In the genomic region with DNA sequence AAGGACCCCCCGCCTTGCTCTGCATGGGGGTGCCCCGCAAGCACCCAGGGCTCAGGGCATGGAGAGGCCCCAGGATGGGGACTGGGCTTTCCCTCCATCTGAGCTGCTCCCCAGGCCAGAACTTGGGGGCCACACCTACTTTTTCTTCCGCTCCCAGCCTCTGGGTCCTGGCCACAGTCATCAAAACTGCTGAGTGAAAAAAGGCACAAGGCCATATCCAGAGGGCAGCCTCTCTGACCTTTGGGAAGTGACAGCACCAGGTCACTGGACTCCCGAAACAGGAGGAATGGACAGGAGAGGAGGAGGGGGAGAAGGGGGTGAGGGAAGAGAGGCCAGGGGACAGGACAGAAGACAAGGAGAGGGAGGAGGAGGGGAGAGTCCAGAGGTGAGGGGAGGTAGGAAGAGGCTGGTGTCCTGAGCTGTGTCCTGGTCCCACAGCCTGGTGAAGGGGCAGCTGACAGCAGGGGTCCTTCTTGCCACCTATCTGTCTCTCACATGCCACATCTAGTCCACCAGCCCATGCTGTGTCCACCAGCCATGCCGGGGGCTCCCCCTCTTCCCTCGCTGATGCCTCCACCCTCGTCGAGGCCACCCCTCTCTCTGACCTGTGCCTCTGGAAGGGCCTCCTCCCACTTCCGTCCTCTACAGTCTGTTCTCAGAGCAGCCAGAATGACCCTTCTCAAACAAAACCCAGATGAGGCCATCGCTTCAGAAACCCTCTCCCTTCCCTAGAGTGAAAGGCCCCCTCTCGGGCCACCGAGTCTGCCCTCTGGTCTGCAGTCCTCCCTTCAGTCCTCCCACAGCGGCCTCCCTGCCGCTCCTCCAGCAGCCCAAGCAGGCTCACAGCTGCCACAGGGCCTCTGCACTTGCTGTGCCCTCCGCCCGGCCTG, we compare ENCODE assay signal across 1 cellular context.
TF ChIP-seq lines count a peak whose summit lies in the region.

No MANE protein-coding gene starts in this region.

TF ChIP-seq in HepG2, 621 proteins besides CTCF, POLR2A, EP300 and RAD21 (continued from another document and continues in another):
- TF ChIP-seq TBL1XR1 (IDR thresholded peaks at IDR 0.05; ENCODE audit: borderline replicate concordance, low read length, partially characterized antibody) = no peak
- TF ChIP-seq ZNF510 (CRISPR knock-in tag; IDR thresholded peaks at IDR 0.05; ENCODE audit: low read depth) = peak; percentile 91; the same call in 1 of the 2 replicates
- TF ChIP-seq KMT2B (CRISPR knock-in tag; IDR thresholded peaks at IDR 0.05) = no peak
- TF ChIP-seq, protein P1, sequence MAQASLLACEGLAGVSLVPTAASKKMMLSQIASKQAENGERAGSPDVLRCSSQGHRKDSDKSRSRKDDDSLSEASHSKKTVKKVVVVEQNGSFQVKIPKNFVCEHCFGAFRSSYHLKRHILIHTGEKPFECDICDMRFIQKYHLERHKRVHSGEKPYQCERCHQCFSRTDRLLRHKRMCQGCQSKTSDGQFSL (CRISPR knock-in tag; IDR thresholded peaks at IDR 0.05) = no peak
- TF ChIP-seq, protein P2, sequence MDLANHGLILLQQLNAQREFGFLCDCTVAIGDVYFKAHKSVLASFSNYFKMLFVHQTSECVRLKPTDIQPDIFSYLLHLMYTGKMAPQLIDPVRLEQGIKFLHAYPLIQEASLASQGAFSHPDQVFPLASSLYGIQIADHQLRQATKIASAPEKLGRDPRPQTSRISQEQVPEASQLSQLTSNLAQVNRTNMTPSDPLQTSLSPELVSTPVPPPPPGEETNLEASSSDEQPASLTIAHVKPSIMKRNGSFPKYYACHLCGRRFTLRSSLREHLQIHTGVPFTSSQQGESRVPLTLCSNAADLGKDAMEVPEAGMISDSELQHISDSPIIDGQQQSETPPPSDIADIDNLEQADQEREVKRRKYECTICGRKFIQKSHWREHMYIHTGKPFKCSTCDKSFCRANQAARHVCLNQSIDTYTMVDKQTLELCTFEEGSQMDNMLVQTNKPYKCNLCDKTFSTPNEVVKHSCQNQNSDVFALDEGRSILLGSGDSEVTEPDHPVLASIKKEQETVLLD (CRISPR knock-in tag; IDR thresholded peaks at IDR 0.05; ENCODE audit: low read depth) = no peak
- TF ChIP-seq NR1H2 (CRISPR knock-in tag; IDR thresholded peaks at IDR 0.05; ENCODE audit: borderline replicate concordance, low read depth) = no peak
- TF ChIP-seq, protein P3, sequence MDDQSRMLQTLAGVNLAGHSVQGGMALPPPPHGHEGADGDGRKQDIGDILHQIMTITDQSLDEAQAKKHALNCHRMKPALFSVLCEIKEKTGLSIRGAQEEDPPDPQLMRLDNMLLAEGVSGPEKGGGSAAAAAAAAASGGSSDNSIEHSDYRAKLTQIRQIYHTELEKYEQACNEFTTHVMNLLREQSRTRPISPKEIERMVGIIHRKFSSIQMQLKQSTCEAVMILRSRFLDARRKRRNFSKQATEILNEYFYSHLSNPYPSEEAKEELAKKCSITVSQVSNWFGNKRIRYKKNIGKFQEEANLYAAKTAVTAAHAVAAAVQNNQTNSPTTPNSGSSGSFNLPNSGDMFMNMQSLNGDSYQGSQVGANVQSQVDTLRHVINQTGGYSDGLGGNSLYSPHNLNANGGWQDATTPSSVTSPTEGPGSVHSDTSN (CRISPR knock-in tag; IDR thresholded peaks at IDR 0.05; ENCODE audit: borderline replicate concordance) = no peak
- no peak for TF ChIP-seq REXO4 (CRISPR knock-in tag; IDR thresholded peaks at IDR 0.05; ENCODE audit: borderline replicate concordance)
- TF ChIP-seq ZFP90 (CRISPR knock-in tag; IDR thresholded peaks at IDR 0.05; ENCODE audit: borderline replicate concordance) = no peak
- no peak for TF ChIP-seq NFE2L2 (IDR thresholded peaks at IDR 0.05; ENCODE audit: low read length)
- peak; percentile 58; the same call in 1 of the 2 replicates for TF ChIP-seq RFXAP (CRISPR knock-in tag; IDR thresholded peaks at IDR 0.05; ENCODE audit: borderline replicate concordance)
- no peak for TF ChIP-seq HNRNPLL (IDR thresholded peaks at IDR 0.05; ENCODE audit: low read depth, low read length, poor library complexity, severe bottlenecking)
- TF ChIP-seq, protein P4, sequence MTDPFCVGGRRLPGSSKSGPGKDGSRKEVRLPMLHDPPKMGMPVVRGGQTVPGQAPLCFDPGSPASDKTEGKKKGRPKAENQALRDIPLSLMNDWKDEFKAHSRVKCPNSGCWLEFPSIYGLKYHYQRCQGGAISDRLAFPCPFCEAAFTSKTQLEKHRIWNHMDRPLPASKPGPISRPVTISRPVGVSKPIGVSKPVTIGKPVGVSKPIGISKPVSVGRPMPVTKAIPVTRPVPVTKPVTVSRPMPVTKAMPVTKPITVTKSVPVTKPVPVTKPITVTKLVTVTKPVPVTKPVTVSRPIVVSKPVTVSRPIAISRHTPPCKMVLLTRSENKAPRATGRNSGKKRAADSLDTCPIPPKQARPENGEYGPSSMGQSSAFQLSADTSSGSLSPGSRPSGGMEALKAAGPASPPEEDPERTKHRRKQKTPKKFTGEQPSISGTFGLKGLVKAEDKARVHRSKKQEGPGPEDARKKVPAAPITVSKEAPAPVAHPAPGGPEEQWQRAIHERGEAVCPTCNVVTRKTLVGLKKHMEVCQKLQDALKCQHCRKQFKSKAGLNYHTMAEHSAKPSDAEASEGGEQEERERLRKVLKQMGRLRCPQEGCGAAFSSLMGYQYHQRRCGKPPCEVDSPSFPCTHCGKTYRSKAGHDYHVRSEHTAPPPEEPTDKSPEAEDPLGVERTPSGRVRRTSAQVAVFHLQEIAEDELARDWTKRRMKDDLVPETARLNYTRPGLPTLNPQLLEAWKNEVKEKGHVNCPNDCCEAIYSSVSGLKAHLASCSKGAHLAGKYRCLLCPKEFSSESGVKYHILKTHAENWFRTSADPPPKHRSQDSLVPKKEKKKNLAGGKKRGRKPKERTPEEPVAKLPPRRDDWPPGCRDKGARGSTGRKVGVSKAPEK (CRISPR knock-in tag; IDR thresholded peaks at IDR 0.05; ENCODE audit: borderline replicate concordance) = peak; percentile 50; the same call in 1 of the 2 replicates
- TF ChIP-seq MEIS1 (CRISPR knock-in tag; IDR thresholded peaks at IDR 0.05; ENCODE audit: borderline replicate concordance) = peak; percentile 93
- TF ChIP-seq, protein P5, sequence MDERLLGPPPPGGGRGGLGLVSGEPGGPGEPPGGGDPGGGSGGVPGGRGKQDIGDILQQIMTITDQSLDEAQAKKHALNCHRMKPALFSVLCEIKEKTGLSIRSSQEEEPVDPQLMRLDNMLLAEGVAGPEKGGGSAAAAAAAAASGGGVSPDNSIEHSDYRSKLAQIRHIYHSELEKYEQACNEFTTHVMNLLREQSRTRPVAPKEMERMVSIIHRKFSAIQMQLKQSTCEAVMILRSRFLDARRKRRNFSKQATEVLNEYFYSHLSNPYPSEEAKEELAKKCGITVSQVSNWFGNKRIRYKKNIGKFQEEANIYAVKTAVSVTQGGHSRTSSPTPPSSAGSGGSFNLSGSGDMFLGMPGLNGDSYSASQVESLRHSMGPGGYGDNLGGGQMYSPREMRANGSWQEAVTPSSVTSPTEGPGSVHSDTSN (CRISPR knock-in tag; IDR thresholded peaks at IDR 0.05) = no peak
- TF ChIP-seq KDM5A (IDR thresholded peaks at IDR 0.05; ENCODE audit: borderline replicate concordance, low read length) = no peak
- TF ChIP-seq ZNF441 (CRISPR knock-in tag; IDR thresholded peaks at IDR 0.05; ENCODE audit: borderline replicate concordance) = no peak
- no peak for TF ChIP-seq BHLHE40 (IDR thresholded peaks at IDR 0.05; ENCODE audit: low read length)
- no peak for TF ChIP-seq TP53 (CRISPR knock-in tag; conservative IDR thresholded peaks at IDR 0.05)
- TF ChIP-seq EHMT2 (IDR thresholded peaks at IDR 0.05; ENCODE audit: borderline replicate concordance, low read depth, low read length) = no peak
- no peak for TF ChIP-seq ZNF883 (CRISPR knock-in tag; IDR thresholded peaks at IDR 0.05; ENCODE audit: not compliant biosample characterization)
- TF ChIP-seq CEBPB (IDR thresholded peaks at IDR 0.05; ENCODE audit: borderline replicate concordance, low read depth, low read length) = no peak
- TF ChIP-seq FOXO1 (CRISPR knock-in tag; IDR thresholded peaks at IDR 0.05) = peak; percentile 8
- TF ChIP-seq, protein P6, sequence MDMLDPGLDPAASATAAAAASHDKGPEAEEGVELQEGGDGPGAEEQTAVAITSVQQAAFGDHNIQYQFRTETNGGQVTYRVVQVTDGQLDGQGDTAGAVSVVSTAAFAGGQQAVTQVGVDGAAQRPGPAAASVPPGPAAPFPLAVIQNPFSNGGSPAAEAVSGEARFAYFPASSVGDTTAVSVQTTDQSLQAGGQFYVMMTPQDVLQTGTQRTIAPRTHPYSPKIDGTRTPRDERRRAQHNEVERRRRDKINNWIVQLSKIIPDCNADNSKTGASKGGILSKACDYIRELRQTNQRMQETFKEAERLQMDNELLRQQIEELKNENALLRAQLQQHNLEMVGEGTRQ (IDR thresholded peaks at IDR 0.05; ENCODE audit: low read depth, low read length) = no peak
- TF ChIP-seq, protein P6 (CRISPR knock-in tag; IDR thresholded peaks at IDR 0.05; ENCODE audit: borderline replicate concordance) = no peak
- peak; percentile 82 for TF ChIP-seq ZNF747 (CRISPR knock-in tag; IDR thresholded peaks at IDR 0.05; ENCODE audit: borderline replicate concordance)
- TF ChIP-seq SP2 (CRISPR knock-in tag; IDR thresholded peaks at IDR 0.05) = 0 out of 2 replicates have a peak, but pooled peaks have one; percentile 35
- no peak for TF ChIP-seq ZNF383 (CRISPR knock-in tag; IDR thresholded peaks at IDR 0.05; ENCODE audit: borderline replicate concordance)
- no peak for TF ChIP-seq IRX3 (CRISPR knock-in tag; IDR thresholded peaks at IDR 0.05; ENCODE audit: borderline replicate concordance, low read depth)
- no peak for TF ChIP-seq IRF2 (CRISPR knock-in tag; IDR thresholded peaks at IDR 0.05)
- TF ChIP-seq, protein P7, sequence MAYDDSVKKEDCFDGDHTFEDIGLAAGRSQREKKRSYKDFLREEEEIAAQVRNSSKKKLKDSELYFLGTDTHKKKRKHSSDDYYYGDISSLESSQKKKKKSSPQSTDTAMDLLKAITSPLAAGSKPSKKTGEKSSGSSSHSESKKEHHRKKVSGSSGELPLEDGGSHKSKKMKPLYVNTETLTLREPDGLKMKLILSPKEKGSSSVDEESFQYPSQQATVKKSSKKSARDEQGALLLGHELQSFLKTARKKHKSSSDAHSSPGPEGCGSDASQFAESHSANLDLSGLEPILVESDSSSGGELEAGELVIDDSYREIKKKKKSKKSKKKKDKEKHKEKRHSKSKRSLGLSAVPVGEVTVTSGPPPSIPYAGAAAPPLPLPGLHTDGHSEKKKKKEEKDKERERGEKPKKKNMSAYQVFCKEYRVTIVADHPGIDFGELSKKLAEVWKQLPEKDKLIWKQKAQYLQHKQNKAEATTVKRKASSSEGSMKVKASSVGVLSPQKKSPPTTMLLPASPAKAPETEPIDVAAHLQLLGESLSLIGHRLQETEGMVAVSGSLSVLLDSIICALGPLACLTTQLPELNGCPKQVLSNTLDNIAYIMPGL (CRISPR knock-in tag; IDR thresholded peaks at IDR 0.05; ENCODE audit: borderline replicate concordance in 1 of 2, low read depth in 1 of 2) = peak in 1 of 2 experiments; percentile 45; a peak in 2 of 4 replicates
- TF ChIP-seq ZSCAN30 (CRISPR knock-in tag; IDR thresholded peaks at IDR 0.05) = no peak
- TF ChIP-seq ATF1 (CRISPR knock-in tag; IDR thresholded peaks at IDR 0.05) = no peak
- no peak for TF ChIP-seq FLYWCH1 (CRISPR knock-in tag; IDR thresholded peaks at IDR 0.05)
- peak; percentile 12; the same call in 1 of the 2 replicates for TF ChIP-seq BCL6 (CRISPR knock-in tag; IDR thresholded peaks at IDR 0.05)
- TF ChIP-seq, protein P8, sequence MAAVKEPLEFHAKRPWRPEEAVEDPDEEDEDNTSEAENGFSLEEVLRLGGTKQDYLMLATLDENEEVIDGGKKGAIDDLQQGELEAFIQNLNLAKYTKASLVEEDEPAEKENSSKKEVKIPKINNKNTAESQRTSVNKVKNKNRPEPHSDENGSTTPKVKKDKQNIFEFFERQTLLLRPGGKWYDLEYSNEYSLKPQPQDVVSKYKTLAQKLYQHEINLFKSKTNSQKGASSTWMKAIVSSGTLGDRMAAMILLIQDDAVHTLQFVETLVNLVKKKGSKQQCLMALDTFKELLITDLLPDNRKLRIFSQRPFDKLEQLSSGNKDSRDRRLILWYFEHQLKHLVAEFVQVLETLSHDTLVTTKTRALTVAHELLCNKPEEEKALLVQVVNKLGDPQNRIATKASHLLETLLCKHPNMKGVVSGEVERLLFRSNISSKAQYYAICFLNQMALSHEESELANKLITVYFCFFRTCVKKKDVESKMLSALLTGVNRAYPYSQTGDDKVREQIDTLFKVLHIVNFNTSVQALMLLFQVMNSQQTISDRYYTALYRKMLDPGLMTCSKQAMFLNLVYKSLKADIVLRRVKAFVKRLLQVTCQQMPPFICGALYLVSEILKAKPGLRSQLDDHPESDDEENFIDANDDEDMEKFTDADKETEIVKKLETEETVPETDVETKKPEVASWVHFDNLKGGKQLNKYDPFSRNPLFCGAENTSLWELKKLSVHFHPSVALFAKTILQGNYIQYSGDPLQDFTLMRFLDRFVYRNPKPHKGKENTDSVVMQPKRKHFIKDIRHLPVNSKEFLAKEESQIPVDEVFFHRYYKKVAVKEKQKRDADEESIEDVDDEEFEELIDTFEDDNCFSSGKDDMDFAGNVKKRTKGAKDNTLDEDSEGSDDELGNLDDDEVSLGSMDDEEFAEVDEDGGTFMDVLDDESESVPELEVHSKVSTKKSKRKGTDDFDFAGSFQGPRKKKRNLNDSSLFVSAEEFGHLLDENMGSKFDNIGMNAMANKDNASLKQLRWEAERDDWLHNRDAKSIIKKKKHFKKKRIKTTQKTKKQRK (IDR thresholded peaks at IDR 0.05; ENCODE audit: low read length) = no peak
- peak; percentile 78 for TF ChIP-seq RARA (CRISPR knock-in tag; IDR thresholded peaks at IDR 0.05)
- TF ChIP-seq SOX5 (CRISPR knock-in tag; IDR thresholded peaks at IDR 0.05; ENCODE audit: borderline replicate concordance) = no peak
- TF ChIP-seq RFX5 (IDR thresholded peaks at IDR 0.05; ENCODE audit: low read depth, low read length) = no peak
- TF ChIP-seq ZNF501 (CRISPR knock-in tag; IDR thresholded peaks at IDR 0.05) = peak; percentile 89
- no peak for TF ChIP-seq PHF8 (CRISPR knock-in tag; IDR thresholded peaks at IDR 0.05)
- TF ChIP-seq, protein P9, sequence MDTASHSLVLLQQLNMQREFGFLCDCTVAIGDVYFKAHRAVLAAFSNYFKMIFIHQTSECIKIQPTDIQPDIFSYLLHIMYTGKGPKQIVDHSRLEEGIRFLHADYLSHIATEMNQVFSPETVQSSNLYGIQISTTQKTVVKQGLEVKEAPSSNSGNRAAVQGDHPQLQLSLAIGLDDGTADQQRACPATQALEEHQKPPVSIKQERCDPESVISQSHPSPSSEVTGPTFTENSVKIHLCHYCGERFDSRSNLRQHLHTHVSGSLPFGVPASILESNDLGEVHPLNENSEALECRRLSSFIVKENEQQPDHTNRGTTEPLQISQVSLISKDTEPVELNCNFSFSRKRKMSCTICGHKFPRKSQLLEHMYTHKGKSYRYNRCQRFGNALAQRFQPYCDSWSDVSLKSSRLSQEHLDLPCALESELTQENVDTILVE (CRISPR knock-in tag; IDR thresholded peaks at IDR 0.05) = no peak
- no peak for TF ChIP-seq ZC3H4 (CRISPR knock-in tag; IDR thresholded peaks at IDR 0.05; ENCODE audit: borderline replicate concordance)
- TF ChIP-seq ZNF75D (CRISPR knock-in tag; IDR thresholded peaks at IDR 0.05; ENCODE audit: borderline replicate concordance) = no peak
- peak; percentile 43 for TF ChIP-seq ZNF781 (CRISPR knock-in tag; IDR thresholded peaks at IDR 0.05; ENCODE audit: borderline replicate concordance, not compliant biosample characterization)
- TF ChIP-seq ZNF777 (CRISPR knock-in tag; IDR thresholded peaks at IDR 0.05) = no peak
- no peak for TF ChIP-seq MLLT10 (CRISPR knock-in tag; IDR thresholded peaks at IDR 0.05)
